In genomic region chr4:6327220-6327917, GRCh38 we compare ENCODE assay signal across 8 cellular contexts.
DNase-seq lines count a peak whose midpoint lies in the region; ATAC-seq lines count a peak whose summit lies in the region.

No MANE protein-coding gene starts in this region.

- DNase-seq in ELR (ENCODE audit: low read depth) = peak; percentile 67
- DNase-seq in NCI-H2081 treated with DMSO at 0.1 percent for 48 hours (lab: John Stamatoyannopoulos, UW) = peak; percentile 17
- DNase-seq in activated CD4-positive, alpha-beta T cell treated with anti-CD3 and anti-CD28 coated beads for 1 hour = peak; percentile 68
- DNase-seq in central memory CD4-positive, alpha-beta T cell = peak; percentile 61
- peak; percentile 72 for DNase-seq in kidney tubule cell (ENCODE audit: low spot score)
- DNase-seq in stimulated activated CD4-positive, alpha-beta T cell treated with anti-CD3 and anti-CD28 coated beads, Interleukin-4, amount 100 ng/mL, for 1 hour = peak; percentile 77
- DNase-seq in putamen (ENCODE audit: low spot score) = no peak

- peak; percentile 66 for ATAC-seq in HG02571 (IDR thresholded peaks at IDR 0.05; ENCODE audit: unreplicated experiment)
